ENCODE assay signal across 10 cellular contexts in genomic region chr6:105135056-105135455, GRCh38. TPM values are rescaled to one million over a fixed set of nuclear protein-coding genes. Genes with fewer than 3 reads are reported as not detected.
DNase-seq lines count a peak whose midpoint lies in the region; ATAC-seq and TF ChIP-seq lines count a peak whose summit lies in the region.
"Had no signal": no experiment of that assay in that cellular context is flagged by ENCODE, and none has a peak within 500 bp of the region (broad histone marks: within the 10 kb centered on the region; RNA-seq: fewer than 3 reads in every experiment).

No MANE protein-coding gene starts in this region.

- no peak overlapping the region for H4K5ac ChIP-seq in H9 (ENCODE audit: insufficient read length, low read depth, low read length)

- H2BK15ac ChIP-seq in H9 (ENCODE audit: low read depth, low read length): no peak overlapping the region

- no peak for ATAC-seq in GM18909 (IDR thresholded peaks at IDR 0.05; ENCODE audit: poor library complexity, unreplicated experiment)
- ATAC-seq in T-helper 17 cell: no peak

- H2AFZ ChIP-seq in H9 (ENCODE audit: low read length): no peak overlapping the region
- H2AFZ ChIP-seq in hepatocyte: no peak overlapping the region

- no peak overlapping the region for H2BK12ac ChIP-seq in H9 (ENCODE audit: insufficient read length, low read depth, low read length)

- H3K27ac Mint-ChIP-seq in H9: no peak overlapping the region
- no peak overlapping the region for H3K27ac Mint-ChIP-seq in T-helper 17 cell
- H3K27ac Mint-ChIP-seq: stimulated activated naive CD8-positive, alpha-beta T cell treated with anti-CD3 and anti-CD28 coated beads, Interleukin-15, Interleukin-2, amounts not matched to agents 100 ng/mL and 50 ng/mL, for 24 hours had no signal

- H3K27me3 Mint-ChIP-seq in H9 (ENCODE audit: low read depth): peaks cover 44% of the 10 kb centered on the region
- H3K27me3 Mint-ChIP-seq in T-helper 17 cell: peaks cover 57% of the 10 kb centered on the region

- no peak overlapping the region for H4K91ac ChIP-seq in H9 (ENCODE audit: insufficient read length, low read depth, low read length)

- H3K4me3 ChIP-seq in hepatocyte (no peak overlapping the region), MG63 (no peak overlapping the region)

- no peaks in the 10 kb centered on the region for H4K20me1 ChIP-seq in H9 (ENCODE audit: control insufficient read depth, insufficient read depth, insufficient read length)
- H4K20me1 ChIP-seq in hepatocyte (ENCODE audit: insufficient read depth, poor library complexity, severe bottlenecking): no peaks in the 10 kb centered on the region

- H3K18ac ChIP-seq in H9 (ENCODE audit: insufficient read length, low read depth, low read length): no peak overlapping the region

- H3K23me2 ChIP-seq in H9 (ENCODE audit: insufficient read length, low read depth, low read length, poor library complexity, severe bottlenecking): peaks cover 14% of the 10 kb centered on the region

- H3K4ac ChIP-seq in H9 (ENCODE audit: low read depth, low read length): no peak overlapping the region

- H3K9me3 Mint-ChIP-seq in H9: no peaks in the 10 kb centered on the region
- H3K9me3 Mint-ChIP-seq: stimulated activated naive CD8-positive, alpha-beta T cell treated with anti-CD3 and anti-CD28 coated beads, Interleukin-15, Interleukin-2, amounts not matched to agents 100 ng/mL and 50 ng/mL, for 24 hours had no signal

- peaks cover 4 to 7% of the 10 kb centered on the region in 2 experiments; a peak in 3 of 4 replicates for H3K4me1 Mint-ChIP-seq in H9
- peaks cover 11% of the 10 kb centered on the region for H3K4me1 Mint-ChIP-seq in T-helper 17 cell

- peak overlapping the region in 1 of 2 experiments; percentile 80; a peak in 1 of 5 replicates for H3K4me3 Mint-ChIP-seq in H9
- H3K4me3 Mint-ChIP-seq in T-helper 17 cell: no peak overlapping the region

- no peak overlapping the region for H4K8ac ChIP-seq in H9 (replicated peaks; ENCODE audit: insufficient read length, low read depth, low read length)

- H3K9me3 ChIP-seq in H9 (ENCODE audit: control insufficient read depth, low read depth, low read length) (no peaks in the 10 kb centered on the region), hepatocyte (ENCODE audit: low read depth) (no peaks in the 10 kb centered on the region), MG63 (no peaks in the 10 kb centered on the region), T-helper 17 cell (ENCODE audit: control insufficient read depth, low read length, poor library complexity, severe bottlenecking) (no peaks in the 10 kb centered on the region)

- H2BK5ac ChIP-seq in H9 (ENCODE audit: insufficient read length, low read length): no peak overlapping the region

- WGBS in H9 (ENCODE audit: extremely low coverage, insufficient read length, low lambda C conversion rate): no CpG with 5 or more reads among the region's 4 CpGs
- WGBS in hepatocyte (ENCODE audit: low lambda C conversion rate, missing lambda C conversion rate): 69% methylated on average over 4 of the region's 4 CpGs

- H3K9ac ChIP-seq in H9 (ENCODE audit: extremely low read depth, insufficient read length, low read length): no peak overlapping the region

- H3K4me2 ChIP-seq in H9 (ENCODE audit: insufficient read depth, insufficient read length, low read length) (no peak overlapping the region), hepatocyte (no peak overlapping the region)

- H3K4me1 ChIP-seq in H9 (ENCODE audit: insufficient read depth, low read length): no peaks in the 10 kb centered on the region
- H3K4me1 ChIP-seq in hepatocyte (ENCODE audit: insufficient read depth): no peaks in the 10 kb centered on the region

- no peaks in the 10 kb centered on the region for H3K36me3 Mint-ChIP-seq in H9 (ENCODE audit: insufficient read depth in 1 of 3, low read depth in 3 of 3)
- peaks cover 3% of the 10 kb centered on the region for H3K36me3 Mint-ChIP-seq in T-helper 17 cell (ENCODE audit: low read depth)

- H3K23ac ChIP-seq in H9 (ENCODE audit: insufficient read length, low read depth, low read length): no peak overlapping the region

- H3K14ac ChIP-seq in H9 (ENCODE audit: insufficient read depth, low read length): no peak overlapping the region

- DNase-seq in AG08395 (ENCODE audit: low spot score) (peak; percentile 51), H9 (no peak), hepatocyte (ENCODE audit: low spot score) (no peak), MG63 (no peak), T-helper 17 cell (no peak)
- no peak for DNase-seq in stimulated activated CD4-positive, alpha-beta T cell treated with anti-CD3 and anti-CD28 coated beads, Interleukin-4, amount 100 ng/mL, for 1 hour

- H3K9me2 ChIP-seq in hepatocyte (replicated peaks; ENCODE audit: insufficient read depth): no peaks in the 10 kb centered on the region

- H2BK20ac ChIP-seq in H9 (ENCODE audit: low read depth, low read length, poor library complexity, severe bottlenecking): no peak overlapping the region

- no peak overlapping the region for H3T11ph ChIP-seq in H9 (ENCODE audit: low read length)

- H3K56ac ChIP-seq in H9 (ENCODE audit: insufficient read length, low read depth, low read length): no peak overlapping the region

- no peak overlapping the region for H2BK120ac ChIP-seq in H9 (ENCODE audit: low read depth, low read length, poor library complexity, severe bottlenecking)

- TF ChIP-seq CTCF in H9 (conservative IDR thresholded peaks at IDR 0.05): peak; percentile 38
- TF ChIP-seq CTCF in VCaP (conservative IDR thresholded peaks at IDR 0.05): peak; percentile 39
- peak; percentile 19 for TF ChIP-seq CTCF in hepatocyte (IDR thresholded peaks at IDR 0.05; ENCODE audit: poor library complexity)

- H3K27ac ChIP-seq in H9 (ENCODE audit: insufficient read length, low read depth, low read length) (no peak overlapping the region), VCaP (no peak overlapping the region), hepatocyte (no peak overlapping the region)

- no peaks in the 10 kb centered on the region for H3K79me1 ChIP-seq in H9 (ENCODE audit: insufficient read depth, low read depth, low read length, poor library complexity, severe bottlenecking)

- H3K27me3 ChIP-seq in H9 (ENCODE audit: insufficient read depth, low read length) (peaks cover 13% of the 10 kb centered on the region; the same call in 1 of the 2 replicates), hepatocyte (peaks cover 11% of the 10 kb centered on the region), MG63 (peaks cover 3% of the 10 kb centered on the region; the same call in 1 of the 2 replicates)

- H3K36me3 ChIP-seq in hepatocyte (replicated peaks; ENCODE audit: insufficient read depth, low read depth) (no peaks in the 10 kb centered on the region), MG63 (no peaks in the 10 kb centered on the region)

- H3K79me2 ChIP-seq in H9 (ENCODE audit: insufficient read depth, low read length): no peaks in the 10 kb centered on the region
- H3K79me2 ChIP-seq in hepatocyte: no peaks in the 10 kb centered on the region

- H2AK5ac ChIP-seq in H9 (ENCODE audit: insufficient read length, low read length): no peak overlapping the region

RNA-seq across cellular contexts. Expression of gene POPDC3, which starts 44.8 kb away (rescaled TPM):
- 5.7 and 6.0 TPM in 2 replicates for total RNA-seq in H9 (2021)
- total RNA-seq in hepatocyte: 0.93 and 1.2 TPM in 2 replicates
- polyA plus RNA-seq in hepatocyte: 1.5 and 1.7 TPM in 2 replicates
- 1.8 and 2.2 TPM in 2 replicates for total RNA-seq in MG63 (2014; rRNA removed; shearing (Covaris generic); ENCODE audit: low replicate concordance)
- not detected for total RNA-seq in T-helper 17 cell
- total RNA-seq: activated CD8-positive, alpha-beta memory T cell treated with anti-CD3 and anti-CD28 coated beads for 36 hours had no signal
